ENCODE assay signal across 8 cellular contexts in the genomic region with DNA sequence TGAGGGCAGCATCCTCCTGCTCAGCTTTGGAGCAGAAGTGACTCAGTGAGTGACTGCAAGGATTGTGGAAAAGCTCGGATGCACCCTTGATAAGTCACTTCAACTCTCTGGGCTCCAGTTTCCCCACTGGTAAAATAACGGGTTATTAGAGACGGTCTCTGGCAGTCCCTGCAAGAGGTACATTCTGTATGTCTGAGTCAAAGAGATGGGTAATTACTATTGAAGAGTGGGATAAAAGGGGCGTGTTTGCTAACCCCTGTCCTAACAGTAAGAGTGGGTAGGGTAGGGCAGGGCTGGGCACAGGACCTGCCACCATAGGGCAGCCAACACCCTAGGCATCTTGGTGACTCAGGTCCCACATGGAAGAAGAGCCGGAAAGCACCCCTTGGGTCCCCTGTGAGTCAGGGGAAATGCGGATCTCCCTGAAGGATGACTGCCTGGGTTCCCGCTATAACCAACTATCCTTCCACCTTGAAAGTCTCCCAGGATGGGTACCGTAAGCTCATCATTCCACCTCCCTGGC. TPM values are rescaled to one million over a fixed set of nuclear protein-coding genes. Genes with fewer than 3 reads are reported as not detected.
DNase-seq lines count a peak whose midpoint lies in the region; TF ChIP-seq lines count a peak whose summit lies in the region.

No MANE protein-coding gene starts in this region.

- peaks cover 0 to 3% of the 10 kb centered on the region in 2 donors for H3K27me3 Mint-ChIP-seq in CD8-positive, alpha-beta memory T cell

- peak overlapping the region; percentile 71 to 92 (median 84) for H3K4me3 Mint-ChIP-seq in CD8-positive, alpha-beta memory T cell

- H2AFZ ChIP-seq in parathyroid adenoma, result peak overlapping the region; percentile 84

- H3K36me3 Mint-ChIP-seq in CD8-positive, alpha-beta memory T cell, result peaks cover 0 to 2% (median 0%) of the 10 kb centered on the region in 3 donors

- no peaks in the 10 kb centered on the region for H3K36me3 ChIP-seq in CD8-positive, alpha-beta memory T cell (ENCODE audit: insufficient read depth, low read length)
- H3K36me3 ChIP-seq in parathyroid adenoma (ENCODE audit: control insufficient read depth, insufficient read depth, low read length), result no peaks in the 10 kb centered on the region

- H3K27ac ChIP-seq in CD8-positive, alpha-beta memory T cell (ENCODE audit: low read depth, low read length), result peak overlapping the region; percentile 95
- peak overlapping the region; percentile 98 for H3K27ac ChIP-seq in parathyroid adenoma

- peaks cover 0 to 3% (median 0%) of the 10 kb centered on the region in 5 donors for H3K9me3 Mint-ChIP-seq in CD8-positive, alpha-beta memory T cell

- no peak for TF ChIP-seq CTCF in epithelial cell of esophagus (IDR thresholded peaks at IDR 0.05; ENCODE audit: insufficient read depth, low read depth, low read length, missing control alignments)
- TF ChIP-seq CTCF in parathyroid adenoma (IDR thresholded peaks at IDR 0.05), result no peak

- peaks cover 90% of the 10 kb centered on the region for H3K4me1 ChIP-seq in CD8-positive, alpha-beta memory T cell (ENCODE audit: insufficient read depth, low read length)
- H3K4me1 ChIP-seq in parathyroid adenoma, result peaks cover 44% of the 10 kb centered on the region

- H3K4me3 ChIP-seq in CD8-positive, alpha-beta memory T cell (ENCODE audit: low read length), result no peak overlapping the region
- H3K4me3 ChIP-seq in epithelial cell of esophagus (ENCODE audit: low read length), result no peak overlapping the region
- no peak overlapping the region for H3K4me3 ChIP-seq in parathyroid adenoma (ENCODE audit: low read depth, low read length)

- CTCF ChIA-PET in CD8-positive, alpha-beta memory T cell (lab: Charles Lee), result interaction anchor here (1.9 to 6.7 kb wide), 4 partner anchors 10 to 129 kb away, joined by 4 to 85 read pairs (median 30); no protein-coding TSS in a partner anchor

- no peaks in the 10 kb centered on the region for H3K79me2 ChIP-seq in parathyroid adenoma

- H3K9ac ChIP-seq in parathyroid adenoma, result no peak overlapping the region

- H3K27ac Mint-ChIP-seq in CD8-positive, alpha-beta memory T cell, result peak overlapping the region; percentile 97 to 100 (median 99)

- no peaks in the 10 kb centered on the region for H3K27me3 ChIP-seq in CD8-positive, alpha-beta memory T cell (ENCODE audit: insufficient read depth, low read length, poor library complexity, severe bottlenecking)
- no peaks in the 10 kb centered on the region for H3K27me3 ChIP-seq in parathyroid adenoma (ENCODE audit: control insufficient read depth, insufficient read depth, low read length)

- no peaks in the 10 kb centered on the region for H3K9me3 ChIP-seq in CD8-positive, alpha-beta memory T cell (ENCODE audit: low read length)
- no peaks in the 10 kb centered on the region for H3K9me3 ChIP-seq in parathyroid adenoma (ENCODE audit: control insufficient read depth, low read length)

- H3K4me1 Mint-ChIP-seq in CD8-positive, alpha-beta memory T cell, result peaks cover 83 to 94% (median 89%) of the 10 kb centered on the region in 3 donors

- peak overlapping the region; percentile 57 for H3K4me2 ChIP-seq in parathyroid adenoma (ENCODE audit: low read length)

- POLR2A ChIA-PET in CD8-positive, alpha-beta memory T cell (lab: Charles Lee), result interaction anchor here (0.5 to 11.9 kb wide), 8 partner anchors 12 to 328 kb away, joined by 4 to 193 read pairs (median 6); a partner anchor contains a TSS

- no peak for DNase-seq in CD8-positive, alpha-beta memory T cell
- DNase-seq in RPMI7951 (ENCODE audit: low read depth), result peak; percentile 87
- peak; percentile 87 for DNase-seq in epithelial cell of esophagus (ENCODE audit: low read depth)
- DNase-seq in activated CD4-positive, CD25-positive, alpha-beta regulatory T cell (lab: John Stamatoyannopoulos, UW), result no peak
- DNase-seq in KG1 (lab: John Stamatoyannopoulos, UW), result no peak
- DNase-seq in NCI-H510A (lab: John Stamatoyannopoulos, UW), result no peak
- DNase-seq in NCI-H748 treated with DMSO at 0.1 percent for 48 hours (lab: John Stamatoyannopoulos, UW), result no peak

RNA-seq across cellular contexts. Expression of a gene that starts 7.3 kb away (rescaled TPM):
- 100 to 1,000 TPM; 187 to 193 TPM for total RNA-seq in CD8-positive, alpha-beta memory T cell
- polyA plus RNA-seq in CD8-positive, alpha-beta memory T cell, result 125 TPM
- 184 and 206 TPM in 2 replicates for total RNA-seq in RPMI7951 (2014; rRNA removed; shearing (Covaris generic))

RNA-seq across cellular contexts. Expression of a gene that starts 19.8 kb away (rescaled TPM):
- total RNA-seq in CD8-positive, alpha-beta memory T cell, result 1,000 to 10,000 TPM; 1,800 to 1,846 TPM
- polyA plus RNA-seq in CD8-positive, alpha-beta memory T cell, result 1,157 TPM
- 841 and 1,053 TPM in 2 replicates for total RNA-seq in RPMI7951 (2014; rRNA removed; shearing (Covaris generic))

RNA-seq across cellular contexts. Expression of a gene that starts 37.4 kb away (rescaled TPM):
- total RNA-seq in CD8-positive, alpha-beta memory T cell, result 10 to 100 TPM; 30.8 to 32.7 TPM
- polyA plus RNA-seq in CD8-positive, alpha-beta memory T cell, result 13.7 TPM
- 4.7 and 5.3 TPM in 2 replicates for total RNA-seq in RPMI7951 (2014; rRNA removed; shearing (Covaris generic))

RNA-seq across cellular contexts. Expression of a gene that starts 47.8 kb away (rescaled TPM):
- total RNA-seq in CD8-positive, alpha-beta memory T cell, result 100 to 1,000 TPM; 248 to 263 TPM
- 37.4 TPM for polyA plus RNA-seq in CD8-positive, alpha-beta memory T cell
- 91.2 and 103 TPM in 2 replicates for total RNA-seq in RPMI7951 (2014; rRNA removed; shearing (Covaris generic))

RNA-seq across cellular contexts. Expression of a gene that starts 58.7 kb away (rescaled TPM):
- total RNA-seq in CD8-positive, alpha-beta memory T cell, result 100 to 1,000 TPM; 133 to 134 TPM
- 22.9 TPM for polyA plus RNA-seq in CD8-positive, alpha-beta memory T cell
- total RNA-seq in RPMI7951 (2014; rRNA removed; shearing (Covaris generic)), result 7.1 and 13.8 TPM in 2 replicates

Comparison
In these comparisons a context has a peak if more than half of its experiments do, and no peak if none do; other contexts are left out.
1. DNase-seq: peak in RPMI7951 (single experiment) and epithelial cell of esophagus (single experiment); none in CD8-positive, alpha-beta memory T cell (0 of 5), activated CD4-positive, CD25-positive, alpha-beta regulatory T cell (0 of 4), KG1 (single experiment), NCI-H510A (single experiment) and NCI-H748 treated with DMSO at 0.1 percent for 48 hours (single experiment).